ENCODE assay signal across 36 cellular contexts in genomic region chr14:101379842-101380241, GRCh38.
"Had no signal": no experiment of that assay in that cellular context is flagged by ENCODE, and none has a peak within 500 bp of the region (broad histone marks: within the 10 kb centered on the region; RNA-seq: fewer than 3 reads in every experiment).

No MANE protein-coding gene starts in this region.

- H3K36me3 Mint-ChIP-seq: activated naive CD4-positive, alpha-beta T cell treated with anti-CD3 and anti-CD28 coated beads, Interleukin-2, amount 10 ng/mL, durations not matched to agents 7 days and 5 days; activated naive CD8-positive, alpha-beta T cell; activated naive CD8-positive, alpha-beta T cell treated with anti-CD3 and anti-CD28 coated beads for 36 hours; activated naive CD8-positive, alpha-beta T cell treated with anti-CD3 and anti-CD28 coated beads, Interleukin-2, amount 10 ng/mL, durations not matched to agents 7 days and 5 days; brain had no signal

- ATAC-seq: activated naive CD4-positive, alpha-beta T cell treated with anti-CD3 and anti-CD28 coated beads, Interleukin-2, amount 50 U/mL, for 72 hours; activated naive CD8-positive, alpha-beta T cell treated with anti-CD3 and anti-CD28 coated beads, Interleukin-2, amount 50 U/mL, for 24 hours; activated T-cell treated with anti-CD3 and anti-CD28 coated beads, Interleukin-2, amount 50 U/mL, for 4 hours; activated T-cell treated with anti-CD3 and anti-CD28 coated beads, Interleukin-2, amount 50 U/mL, for 72 hours; activated T-helper 17 cell treated with anti-CD3 and anti-CD28 coated beads, Interleukin-2, amount 50 U/mL, for 72 hours; body of pancreas had no signal

- H3K36me3 ChIP-seq: adrenal gland, ascending aorta, brain microvascular endothelial cell, breast epithelium, cardiac muscle cell had no signal

- H3K9me3 ChIP-seq: ascending aorta had no signal

- H3K27ac ChIP-seq: adrenal gland, ascending aorta, body of pancreas, brain microvascular endothelial cell, breast epithelium, cardiac muscle cell had no signal

- H3K4me1 ChIP-seq: adrenal gland, ascending aorta, body of pancreas, breast epithelium had no signal

- DNase-seq: activated effector memory CD4-positive, alpha-beta T cell treated with anti-CD3 and anti-CD28 coated beads, Interleukin-2, amount 50 U/mL, for 16 hours; activated effector memory CD4-positive, alpha-beta T cell treated with Interleukin-2 at 50 U/mL for 16 hours; activated gamma-delta T cell; activated gamma-delta T cell treated with Interleukin-2 at 50 U/mL for 16 hours; activated naive CD4-positive, alpha-beta T cell; activated naive CD4-positive, alpha-beta T cell treated with anti-CD3 and anti-CD28 coated beads for 36 hours; activated naive CD4-positive, alpha-beta T cell treated with anti-CD3 and anti-CD28 coated beads, Interleukin-2, amount 10 ng/mL, durations not matched to agents 7 days and 5 days; activated naive CD4-positive, alpha-beta T cell treated with anti-CD3 and anti-CD28 coated beads, Interleukin-2, amount 50 U/mL, for 16 hours; activated naive CD4-positive, alpha-beta T cell treated with Interleukin-2 at 50 U/mL for 16 hours; activated naive CD8-positive, alpha-beta T cell treated with anti-CD3 and anti-CD28 coated beads for 36 hours; activated naive CD8-positive, alpha-beta T cell treated with anti-CD3 and anti-CD28 coated beads, Interleukin-2, amount 10 ng/mL, durations not matched to agents 7 days and 5 days; activated naive CD8-positive, alpha-beta T cell treated with anti-CD3 and anti-CD28 coated beads, Interleukin-2, amount 50 U/mL, for 24 hours; activated T-cell treated with anti-CD3 and anti-CD28 coated beads, Interleukin-2, amount 50 U/mL, for 24 hours; activated T-cell treated with anti-CD3 and anti-CD28 coated beads, Interleukin-2, amount 50 U/mL, for 4 hours; activated T-cell treated with anti-CD3 and anti-CD28 coated beads, Interleukin-2, amount 50 U/mL, for 48 hours; activated T-cell treated with anti-CD3 and anti-CD28 coated beads, Interleukin-2, amount 50 U/mL, for 72 hours; adrenal gland; amniotic stem cell; amygdala; anterior cingulate cortex; aorta; body of pancreas; brain microvascular endothelial cell; central memory CD4-positive, alpha-beta T cell; cerebellar nuclear complex had no signal

- H3K4me3 Mint-ChIP-seq: activated naive CD4-positive, alpha-beta T cell treated with anti-CD3 and anti-CD28 coated beads for 36 hours; activated naive CD4-positive, alpha-beta T cell treated with anti-CD3 and anti-CD28 coated beads, Interleukin-2, amount 10 ng/mL, durations not matched to agents 7 days and 5 days; activated naive CD4-positive, alpha-beta T cell treated with anti-CD3 and anti-CD28 coated beads, Interleukin-2, amount 50 U/mL, for 24 hours; activated naive CD8-positive, alpha-beta T cell; activated naive CD8-positive, alpha-beta T cell treated with anti-CD3 and anti-CD28 coated beads for 36 hours; activated naive CD8-positive, alpha-beta T cell treated with anti-CD3 and anti-CD28 coated beads, Interleukin-2, amount 10 ng/mL, durations not matched to agents 7 days and 5 days; activated naive CD8-positive, alpha-beta T cell treated with anti-CD3 and anti-CD28 coated beads, Interleukin-2, amount 50 U/mL, for 24 hours; activated T-cell treated with anti-CD3 and anti-CD28 coated beads, Interleukin-2, amount 50 U/mL, for 24 hours; activated T-cell treated with anti-CD3 and anti-CD28 coated beads, Interleukin-2, amount 50 U/mL, for 4 hours; activated T-cell treated with anti-CD3 and anti-CD28 coated beads, Interleukin-2, amount 50 U/mL, for 72 hours; activated T-helper 1 cell treated with anti-CD3 and anti-CD28 coated beads, Interleukin-12 subunit alpha, Interleukin-12 subunit beta, Interleukin-2, Interleukin-4 antibody, amounts not matched to agents 30 ng/mL and 10 ng/mL and 1 ng/mL, durations not matched to agents 14 hours and 24 hours and 36 hours; activated T-helper 17 cell treated with anti-CD3 and anti-CD28 coated beads, Interleukin-2, amount 50 U/mL, for 72 hours; brain; central memory CD8-positive, alpha-beta T cell had no signal

- H3K27ac Mint-ChIP-seq: activated naive CD4-positive, alpha-beta T cell treated with anti-CD3 and anti-CD28 coated beads for 36 hours; activated naive CD4-positive, alpha-beta T cell treated with anti-CD3 and anti-CD28 coated beads, Interleukin-2, amount 10 ng/mL, durations not matched to agents 7 days and 5 days; activated naive CD4-positive, alpha-beta T cell treated with anti-CD3 and anti-CD28 coated beads, Interleukin-2, amount 50 U/mL, for 24 hours; activated naive CD4-positive, alpha-beta T cell treated with anti-CD3 and anti-CD28 coated beads, Interleukin-2, amount 50 U/mL, for 72 hours; activated naive CD8-positive, alpha-beta T cell; activated naive CD8-positive, alpha-beta T cell treated with anti-CD3 and anti-CD28 coated beads for 36 hours; activated naive CD8-positive, alpha-beta T cell treated with anti-CD3 and anti-CD28 coated beads, Interleukin-2, amount 10 ng/mL, durations not matched to agents 7 days and 5 days; activated naive CD8-positive, alpha-beta T cell treated with anti-CD3 and anti-CD28 coated beads, Interleukin-2, amount 50 U/mL, for 24 hours; activated T-cell treated with anti-CD3 and anti-CD28 coated beads, Interleukin-2, amount 50 U/mL, for 24 hours; activated T-cell treated with anti-CD3 and anti-CD28 coated beads, Interleukin-2, amount 50 U/mL, for 72 hours; activated T-helper 1 cell treated with anti-CD3 and anti-CD28 coated beads, Interleukin-12 subunit alpha, Interleukin-12 subunit beta, Interleukin-2, Interleukin-4 antibody, amounts not matched to agents 30 ng/mL and 10 ng/mL and 1 ng/mL, durations not matched to agents 14 hours and 24 hours and 36 hours; activated T-helper 17 cell treated with anti-CD3 and anti-CD28 coated beads, Interleukin-2, amount 50 U/mL, for 72 hours; activated T-helper 2 cell treated with anti-CD3 and anti-CD28 coated beads, Interferon-gamma antibody, Interleukin-2, Interleukin-4, amounts not matched to agents 10 μg/mL and 5 μg/mL and 100 μg/mL, durations not matched to agents 14 hours and 24 hours and 36 hours; brain had no signal

- H3K4me1 Mint-ChIP-seq: activated naive CD4-positive, alpha-beta T cell treated with anti-CD3 and anti-CD28 coated beads, Interleukin-2, amount 10 ng/mL, durations not matched to agents 7 days and 5 days; activated naive CD4-positive, alpha-beta T cell treated with anti-CD3 and anti-CD28 coated beads, Interleukin-2, amount 50 U/mL, for 24 hours; activated naive CD8-positive, alpha-beta T cell treated with anti-CD3 and anti-CD28 coated beads for 36 hours; activated naive CD8-positive, alpha-beta T cell treated with anti-CD3 and anti-CD28 coated beads, Interleukin-2, amount 10 ng/mL, durations not matched to agents 7 days and 5 days; activated naive CD8-positive, alpha-beta T cell treated with anti-CD3 and anti-CD28 coated beads, Interleukin-2, amount 50 U/mL, for 24 hours; activated T-helper 17 cell treated with anti-CD3 and anti-CD28 coated beads, Interleukin-2, amount 50 U/mL, for 72 hours; brain; central memory CD8-positive, alpha-beta T cell had no signal

- H3K4me3 ChIP-seq: adrenal gland, ascending aorta, body of pancreas, breast epithelium, cardiac muscle cell had no signal
